ENCODE assay signal across 21 cellular contexts in the genomic region with DNA sequence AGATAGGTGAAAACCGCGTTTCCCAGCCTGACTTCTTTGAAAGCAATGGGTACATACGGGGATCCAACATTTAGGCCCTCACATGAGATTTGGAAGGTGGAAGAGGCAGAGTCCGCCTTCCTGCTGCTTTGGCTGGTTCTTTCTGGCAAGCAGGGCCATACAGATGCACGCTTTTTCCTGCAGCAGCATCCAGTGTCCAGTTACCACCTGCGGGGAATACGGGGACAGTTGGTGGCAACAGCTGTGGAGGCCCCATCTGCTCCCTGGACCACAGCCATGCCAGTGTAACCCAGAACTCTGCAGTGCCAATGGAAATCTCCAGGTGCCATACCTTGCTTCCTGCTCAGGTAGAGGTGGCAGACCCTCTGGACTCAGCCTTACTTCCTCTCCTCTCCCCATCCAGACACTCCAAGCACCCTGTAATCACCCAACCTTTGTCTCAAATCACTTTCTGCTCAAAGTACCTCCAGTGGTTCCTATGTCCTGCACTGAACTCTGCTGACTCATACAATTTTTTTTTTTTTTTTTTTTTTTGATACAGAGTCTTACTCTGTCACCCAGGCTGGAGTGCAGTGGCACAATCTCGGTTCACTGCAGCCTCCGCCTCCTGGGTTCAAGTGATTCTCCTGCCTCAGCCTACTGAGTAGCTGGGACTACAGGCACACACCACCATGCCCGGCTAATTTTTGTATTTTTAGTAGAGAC.
DNase-seq lines count a peak whose midpoint lies in the region; ATAC-seq and TF ChIP-seq lines count a peak whose summit lies in the region.
"Had no signal": no experiment of that assay in that cellular context is flagged by ENCODE, and none has a peak within 500 bp of the region (broad histone marks: within the 10 kb centered on the region; RNA-seq: fewer than 3 reads in every experiment).

No MANE protein-coding gene starts in this region.

- H3K9me3 Mint-ChIP-seq in natural killer cell = no peaks in the 10 kb centered on the region
- no peaks in the 10 kb centered on the region for H3K9me3 Mint-ChIP-seq in mesothelial cell of epicardium
- no peaks in the 10 kb centered on the region for H3K9me3 Mint-ChIP-seq in type B pancreatic cell
- H3K9me3 Mint-ChIP-seq: activated T-cell treated with anti-CD3 and anti-CD28 coated beads, Interleukin-2, amount 50 U/mL, for 4 hours; stimulated activated naive CD8-positive, alpha-beta T cell treated with anti-CD3 and anti-CD28 coated beads, Interleukin-15, Interleukin-2, amounts not matched to agents 100 ng/mL and 50 ng/mL, for 24 hours had no signal

- intact Hi-C loops in left colon (cut with DNase I, micrococcal nuclease) = no loop called here
- intact Hi-C loops in natural killer cell (cut with micrococcal nuclease) = no loop called here

- no peak overlapping the region for H3K27ac Mint-ChIP-seq in natural killer cell
- no peak overlapping the region for H3K27ac Mint-ChIP-seq in mesothelial cell of epicardium
- H3K27ac Mint-ChIP-seq in type B pancreatic cell = no peak overlapping the region
- H3K27ac Mint-ChIP-seq: memory B cell; naive thymus-derived CD4-positive, alpha-beta T cell; stimulated activated naive CD8-positive, alpha-beta T cell treated with anti-CD3 and anti-CD28 coated beads, Interleukin-15, Interleukin-2, amounts not matched to agents 100 ng/mL and 50 ng/mL, for 24 hours had no signal

- DNase-seq in EH (ENCODE audit: low read depth) = peak; percentile 33
- peak; percentile 7 for DNase-seq in MV-4-11 (lab: John Stamatoyannopoulos, UW)
- peak; percentile 25 for DNase-seq in astrocyte of the hippocampus (ENCODE audit: low read depth, low spot score)
- DNase-seq in left colon = no peak
- no peak for DNase-seq in natural killer cell
- no peak for DNase-seq in mesothelial cell of epicardium (ENCODE audit: low spot score in 2 of 2, unreplicated experiment in 2 of 2)
- DNase-seq in activated gamma-delta T cell (lab: John Stamatoyannopoulos, UW) = no peak
- DNase-seq in type B pancreatic cell (ENCODE audit: extremely low spot score, unreplicated experiment) = no peak
- DNase-seq: activated naive CD4-positive, alpha-beta T cell treated with Interleukin-2 at 50 U/mL for 16 hours; activated T-cell treated with anti-CD3 and anti-CD28 coated beads, Interleukin-2, amount 50 U/mL, for 4 hours; caudate nucleus; DND-41; gastrocnemius medialis; naive thymus-derived CD4-positive, alpha-beta T cell; NCI-H1105 treated with DMSO at 0.1 percent for 48 hours; NCI-H2081; NCI-H446 treated with DMSO at 0.1 percent for 48 hours; stimulated activated CD4-positive, alpha-beta T cell treated with anti-CD3 and anti-CD28 coated beads, Interleukin-12 subunit alpha, Interleukin-12 subunit beta, amount 100 ng/mL, for 4 hours had no signal

- TF ChIP-seq CTCF in natural killer cell (IDR thresholded peaks at IDR 0.05) (no peak), mesothelial cell of epicardium (IDR thresholded peaks at IDR 0.05; ENCODE audit: unreplicated experiment) (no peak), type B pancreatic cell (conservative IDR thresholded peaks at IDR 0.05) (no peak)

- H3K4me1 Mint-ChIP-seq in natural killer cell = no peaks in the 10 kb centered on the region
- H3K4me1 Mint-ChIP-seq in mesothelial cell of epicardium = peaks cover 1% of the 10 kb centered on the region
- peaks cover 2% of the 10 kb centered on the region for H3K4me1 Mint-ChIP-seq in type B pancreatic cell (ENCODE audit: unreplicated experiment)
- H3K4me1 Mint-ChIP-seq: memory B cell; naive thymus-derived CD4-positive, alpha-beta T cell had no signal

- peaks cover 0 to 4% of the 10 kb centered on the region in 2 donors for H3K27me3 Mint-ChIP-seq in natural killer cell (ENCODE audit: low read depth in 2 of 2)
- no peaks in the 10 kb centered on the region for H3K27me3 Mint-ChIP-seq in mesothelial cell of epicardium (ENCODE audit: low read depth)
- H3K27me3 Mint-ChIP-seq in type B pancreatic cell = no peaks in the 10 kb centered on the region
- H3K27me3 Mint-ChIP-seq: naive thymus-derived CD4-positive, alpha-beta T cell; stimulated activated naive CD8-positive, alpha-beta T cell treated with anti-CD3 and anti-CD28 coated beads, Interleukin-15, Interleukin-2, amounts not matched to agents 100 ng/mL and 50 ng/mL, for 24 hours had no signal

- H3K36me3 Mint-ChIP-seq in natural killer cell = no peaks in the 10 kb centered on the region
- H3K36me3 Mint-ChIP-seq in mesothelial cell of epicardium = peaks cover 3% of the 10 kb centered on the region
- no peaks in the 10 kb centered on the region for H3K36me3 Mint-ChIP-seq in type B pancreatic cell

- no peak overlapping the region for H3K4me3 Mint-ChIP-seq in natural killer cell
- no peak overlapping the region for H3K4me3 Mint-ChIP-seq in mesothelial cell of epicardium
- H3K4me3 Mint-ChIP-seq in type B pancreatic cell = no peak overlapping the region
- H3K4me3 Mint-ChIP-seq: activated T-cell treated with anti-CD3 and anti-CD28 coated beads, Interleukin-2, amount 50 U/mL, for 4 hours; memory B cell; naive thymus-derived CD4-positive, alpha-beta T cell; stimulated activated naive CD8-positive, alpha-beta T cell treated with anti-CD3 and anti-CD28 coated beads, Interleukin-15, Interleukin-2, amounts not matched to agents 100 ng/mL and 50 ng/mL, for 24 hours had no signal

- ATAC-seq in left colon (peak; percentile 79), natural killer cell (no peak)
- ATAC-seq: activated CD4-positive, CD25-positive, alpha-beta regulatory T cell treated with anti-CD3 and anti-CD28 coated beads, Interleukin-2, amount 50 U/mL, for 24 hours; activated T-cell treated with anti-CD3 and anti-CD28 coated beads, Interleukin-2, amount 50 U/mL, for 4 hours; gastrocnemius medialis; naive thymus-derived CD4-positive, alpha-beta T cell had no signal

Comparison
In these comparisons a context has a peak if more than half of its experiments do, and no peak if none do; other contexts are left out.
1. DNase-seq: peak in EH (single experiment), MV-4-11 (single experiment) and astrocyte of the hippocampus (single experiment); none in left colon (0 of 2), natural killer cell (single experiment), mesothelial cell of epicardium (0 of 2), activated gamma-delta T cell (single experiment) and type B pancreatic cell (single experiment).